ENCODE assay signal across 23 cellular contexts in genomic region chr2:177020524-177021119, GRCh38.
"Had no signal": no experiment of that assay in that cellular context is flagged by ENCODE, and none has a peak within 500 bp of the region (broad histone marks: within the 10 kb centered on the region; RNA-seq: fewer than 3 reads in every experiment).

No MANE protein-coding gene starts in this region.

- H3K79me2 ChIP-seq: hepatocyte, parathyroid adenoma had no signal

- H3K4me1 ChIP-seq: colonic mucosa, foreskin keratinocyte, psoas muscle, spleen, tibial nerve, upper lobe of right lung had no signal

- FAIRE-seq: kidney had no signal

- H2AFZ ChIP-seq: hepatocyte, parathyroid adenoma had no signal

- H3K4me3 ChIP-seq: colonic mucosa, hepatocyte, lung, psoas muscle, spleen, tibial nerve, upper lobe of right lung had no signal

- DNase-seq: colonic mucosa; dermis blood vessel endothelial cell; foreskin keratinocyte; head of caudate nucleus; kidney; left cardiac atrium; left ventricle myocardium superior; mesenchymal stem cell; naive B cell; nephron progenitor cell; psoas muscle; retina; spleen; stimulated activated CD4-positive, alpha-beta T cell treated with anti-CD3 and anti-CD28 coated beads, Interleukin-15, amount 100 ng/mL, for 24 hours; stimulated activated CD4-positive, alpha-beta T cell treated with anti-CD3 and anti-CD28 coated beads, Interleukin-1b, Interleukin-23, amount 100 ng/mL, for 48 hours; stimulated activated CD4-positive, alpha-beta T cell treated with anti-CD3 and anti-CD28 coated beads, Interleukin-4, amount 100 ng/mL, for 24 hours; upper lobe of right lung had no signal

- H3K9ac ChIP-seq: parathyroid adenoma had no signal

- H3K27ac ChIP-seq: colonic mucosa, foreskin keratinocyte, hepatocyte, parathyroid adenoma, psoas muscle, spleen, tibial nerve, upper lobe of right lung had no signal

- ATAC-seq: foreskin keratinocyte; left cardiac atrium; left ventricle myocardium superior; psoas muscle; sciatic nerve; stimulated activated memory B cell treated with anti-CD40 and anti-IgM and Interleukin-4, amounts not matched to agents 10 μg/mL and 1 μg/mL and 100 μg/mL, for 72 hours; upper lobe of right lung had no signal

- H3K36me3 ChIP-seq: colonic mucosa, spleen, tibial nerve, upper lobe of right lung had no signal

- H3K9me3 ChIP-seq: colonic mucosa, psoas muscle, spleen, tibial nerve, upper lobe of right lung had no signal

- H3K27me3 ChIP-seq: colonic mucosa, foreskin keratinocyte, hepatocyte, spleen, tibial nerve, upper lobe of right lung had no signal

- H3K4me2 ChIP-seq: hepatocyte had no signal
